Comparison of ENCODE assay signal across 28 cellular contexts in the genomic region with DNA sequence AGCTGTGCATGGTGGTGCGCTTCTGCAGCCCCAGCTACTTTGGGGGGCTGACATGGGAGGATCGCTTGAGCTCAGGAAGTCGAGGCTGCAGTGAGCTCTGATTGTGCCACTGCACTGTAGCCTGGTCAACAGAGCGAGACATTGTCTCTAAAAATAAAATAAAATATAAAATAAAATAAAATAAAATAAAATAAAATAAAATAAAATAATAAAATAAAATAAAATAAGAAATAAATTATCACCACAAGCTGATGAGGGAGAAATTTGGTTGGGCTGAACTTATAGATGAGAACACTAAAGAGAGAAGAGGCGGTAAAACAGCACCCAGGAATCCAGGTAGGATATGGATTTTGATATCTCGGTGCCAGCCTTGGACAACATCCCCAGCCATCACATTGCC.
"Had no signal": no experiment of that assay in that cellular context is flagged by ENCODE, and none has a peak within 500 bp of the region (broad histone marks: within the 10 kb centered on the region; RNA-seq: fewer than 3 reads in every experiment).

No MANE protein-coding gene starts in this region.

- H3K36me3 Mint-ChIP-seq: stimulated activated effector memory CD8-positive, alpha-beta T cell treated with anti-CD3 and anti-CD28 coated beads, Interleukin-12 subunit alpha, Interleukin-12 subunit beta, amount 100 ng/mL, for 72 hours; stimulated activated memory B cell treated with anti-CD40 and anti-IgM and Interleukin-4, amounts not matched to agents 10 μg/mL and 1 μg/mL and 100 μg/mL, for 72 hours; stimulated activated naive B cell treated with anti-CD40 and anti-IgM and Interleukin-4, amounts not matched to agents 10 μg/mL and 1 μg/mL and 100 μg/mL, for 72 hours; type B pancreatic cell had no signal

- H3K27ac ChIP-seq: stomach, suprapubic skin, testis, thoracic aorta, thyroid gland, tibial artery, tibial nerve, transverse colon, upper lobe of left lung, upper lobe of right lung, uterus, vagina had no signal

- H3K9me3 Mint-ChIP-seq: stimulated activated naive CD8-positive, alpha-beta T cell treated with anti-CD3 and anti-CD28 coated beads, Interleukin-15, amount 100 ng/mL, for 72 hours; stimulated activated naive CD8-positive, alpha-beta T cell treated with anti-CD3 and anti-CD28 coated beads, Interleukin-15, Interleukin-2, amounts not matched to agents 100 ng/mL and 50 ng/mL, for 24 hours; type B pancreatic cell had no signal

- H3K4me3 Mint-ChIP-seq: stimulated activated effector memory CD8-positive, alpha-beta T cell treated with anti-CD3 and anti-CD28 coated beads, Interleukin-12 subunit alpha, Interleukin-12 subunit beta, amount 100 ng/mL, for 72 hours; stimulated activated memory B cell treated with anti-CD40 and anti-IgM and Interleukin-4, amounts not matched to agents 10 μg/mL and 1 μg/mL and 100 μg/mL, for 72 hours; stimulated activated naive B cell treated with anti-CD40 and anti-IgM and Interleukin-4, amounts not matched to agents 10 μg/mL and 1 μg/mL and 100 μg/mL, for 72 hours; stimulated activated naive CD8-positive, alpha-beta T cell treated with anti-CD3 and anti-CD28 coated beads, Interleukin-15, amount 100 ng/mL, for 72 hours; stimulated activated naive CD8-positive, alpha-beta T cell treated with anti-CD3 and anti-CD28 coated beads, Interleukin-15, Interleukin-2, amounts not matched to agents 100 ng/mL and 50 ng/mL, for 24 hours; type B pancreatic cell had no signal

- H3K27me3 Mint-ChIP-seq: stimulated activated memory B cell treated with anti-CD40 and anti-IgM and Interleukin-4, amounts not matched to agents 10 μg/mL and 1 μg/mL and 100 μg/mL, for 72 hours; stimulated activated naive B cell treated with anti-CD40 and anti-IgM and Interleukin-4, amounts not matched to agents 10 μg/mL and 1 μg/mL and 100 μg/mL, for 72 hours; stimulated activated naive CD8-positive, alpha-beta T cell treated with anti-CD3 and anti-CD28 coated beads, Interleukin-15, amount 100 ng/mL, for 72 hours; stimulated activated naive CD8-positive, alpha-beta T cell treated with anti-CD3 and anti-CD28 coated beads, Interleukin-15, Interleukin-2, amounts not matched to agents 100 ng/mL and 50 ng/mL, for 24 hours; type B pancreatic cell had no signal

- H3K36me3 ChIP-seq: stomach, suprapubic skin, thoracic aorta, thyroid gland, tibial artery, tibial nerve, transverse colon, upper lobe of left lung, upper lobe of right lung, uterus, vagina had no signal

- H3K4me1 ChIP-seq: stomach, suprapubic skin, testis, thyroid gland, tibial artery, tibial nerve, transverse colon, upper lobe of left lung, upper lobe of right lung, uterus, vagina had no signal

- H3K9me3 ChIP-seq: stomach, suprapubic skin, testis, thoracic aorta, thyroid gland, tibial artery, transverse colon, upper lobe of right lung, vagina had no signal

- H3K27ac Mint-ChIP-seq: stimulated activated effector memory CD8-positive, alpha-beta T cell treated with anti-CD3 and anti-CD28 coated beads, Interleukin-12 subunit alpha, Interleukin-12 subunit beta, amount 100 ng/mL, for 72 hours; stimulated activated memory B cell treated with anti-CD40 and anti-IgM and Interleukin-4, amounts not matched to agents 10 μg/mL and 1 μg/mL and 100 μg/mL, for 72 hours; stimulated activated naive B cell treated with anti-CD40 and anti-IgM and Interleukin-4, amounts not matched to agents 10 μg/mL and 1 μg/mL and 100 μg/mL, for 72 hours; stimulated activated naive CD8-positive, alpha-beta T cell treated with anti-CD3 and anti-CD28 coated beads, Interleukin-15, amount 100 ng/mL, for 72 hours; stimulated activated naive CD8-positive, alpha-beta T cell treated with anti-CD3 and anti-CD28 coated beads, Interleukin-15, Interleukin-2, amounts not matched to agents 100 ng/mL and 50 ng/mL, for 24 hours; type B pancreatic cell had no signal

- H3K4me3 ChIP-seq: stomach, suprapubic skin, testis, thoracic aorta, thyroid gland, tibial artery, tibial nerve, transverse colon, upper lobe of left lung, upper lobe of right lung, uterus, vagina had no signal

- H3K4me1 Mint-ChIP-seq: stimulated activated effector memory CD8-positive, alpha-beta T cell treated with anti-CD3 and anti-CD28 coated beads, Interleukin-12 subunit alpha, Interleukin-12 subunit beta, amount 100 ng/mL, for 72 hours; stimulated activated memory B cell treated with anti-CD40 and anti-IgM and Interleukin-4, amounts not matched to agents 10 μg/mL and 1 μg/mL and 100 μg/mL, for 72 hours; stimulated activated naive B cell treated with anti-CD40 and anti-IgM and Interleukin-4, amounts not matched to agents 10 μg/mL and 1 μg/mL and 100 μg/mL, for 72 hours; stimulated activated naive CD8-positive, alpha-beta T cell treated with anti-CD3 and anti-CD28 coated beads, Interleukin-15, amount 100 ng/mL, for 72 hours had no signal

- DNase-seq: stimulated activated CD4-positive, alpha-beta T cell treated with anti-CD3 and anti-CD28 coated beads, Interleukin-2, amount 100 ng/mL, for 48 hours; stimulated activated CD4-positive, alpha-beta T cell treated with anti-CD3 and anti-CD28 coated beads, Interleukin-4, amount 100 ng/mL, for 1 hour; stimulated activated CD4-positive, alpha-beta T cell treated with anti-CD3 and anti-CD28 coated beads, Interleukin-4, amount 100 ng/mL, for 24 hours; stimulated activated CD4-positive, alpha-beta T cell treated with anti-CD3 and anti-CD28 coated beads, Interleukin-4, amount 100 ng/mL, for 4 hours; stimulated activated CD8-positive, alpha-beta memory T cell treated with anti-CD3 and anti-CD28 coated beads, Interleukin-4, amount 100 ng/mL, for 48 hours; stimulated activated naive B cell treated with anti-CD40 and anti-IgM and Interleukin-4, amounts not matched to agents 10 μg/mL and 1 μg/mL and 100 μg/mL, for 72 hours; stimulated activated naive CD4-positive, alpha-beta T cell; stimulated activated naive CD4-positive, alpha-beta T cell treated with Interleukin-2 at 50 U/mL for 16 hours; stimulated activated naive CD8-positive, alpha-beta T cell treated with anti-CD3 and anti-CD28 coated beads, Interleukin-15, amount 100 ng/mL, for 72 hours; stimulated activated naive CD8-positive, alpha-beta T cell treated with anti-CD3 and anti-CD28 coated beads, Interleukin-15, Interleukin-2, amounts not matched to agents 100 U/mL and 50 U/mL, for 24 hours; stomach; substantia nigra; testis; thyroid gland; tibial artery; transverse colon; trophoblast cell; upper lobe of left lung; upper lobe of right lung; uterus had no signal

- H3K27me3 ChIP-seq: stomach, suprapubic skin, testis, thyroid gland, tibial artery, tibial nerve, transverse colon, upper lobe of left lung, upper lobe of right lung, uterus, vagina had no signal

- ATAC-seq: stimulated activated effector memory CD8-positive, alpha-beta T cell treated with anti-CD3 and anti-CD28 coated beads, Interleukin-12 subunit alpha, Interleukin-12 subunit beta, amount 100 ng/mL, for 72 hours; stimulated activated memory B cell treated with anti-CD40 and anti-IgM and Interleukin-4, amounts not matched to agents 10 μg/mL and 1 μg/mL and 100 μg/mL, for 72 hours; stimulated activated naive B cell treated with anti-CD40 and anti-IgM and Interleukin-4, amounts not matched to agents 10 μg/mL and 1 μg/mL and 100 μg/mL, for 72 hours; stimulated activated naive CD8-positive, alpha-beta T cell treated with anti-CD3 and anti-CD28 coated beads, Interleukin-15, amount 100 ng/mL, for 72 hours; stimulated activated naive CD8-positive, alpha-beta T cell treated with anti-CD3 and anti-CD28 coated beads, Interleukin-15, Interleukin-2, amounts not matched to agents 100 U/mL and 50 U/mL, for 24 hours; upper lobe of right lung had no signal
